Comparison of ENCODE assay signal across 1 cellular context in the genomic region with DNA sequence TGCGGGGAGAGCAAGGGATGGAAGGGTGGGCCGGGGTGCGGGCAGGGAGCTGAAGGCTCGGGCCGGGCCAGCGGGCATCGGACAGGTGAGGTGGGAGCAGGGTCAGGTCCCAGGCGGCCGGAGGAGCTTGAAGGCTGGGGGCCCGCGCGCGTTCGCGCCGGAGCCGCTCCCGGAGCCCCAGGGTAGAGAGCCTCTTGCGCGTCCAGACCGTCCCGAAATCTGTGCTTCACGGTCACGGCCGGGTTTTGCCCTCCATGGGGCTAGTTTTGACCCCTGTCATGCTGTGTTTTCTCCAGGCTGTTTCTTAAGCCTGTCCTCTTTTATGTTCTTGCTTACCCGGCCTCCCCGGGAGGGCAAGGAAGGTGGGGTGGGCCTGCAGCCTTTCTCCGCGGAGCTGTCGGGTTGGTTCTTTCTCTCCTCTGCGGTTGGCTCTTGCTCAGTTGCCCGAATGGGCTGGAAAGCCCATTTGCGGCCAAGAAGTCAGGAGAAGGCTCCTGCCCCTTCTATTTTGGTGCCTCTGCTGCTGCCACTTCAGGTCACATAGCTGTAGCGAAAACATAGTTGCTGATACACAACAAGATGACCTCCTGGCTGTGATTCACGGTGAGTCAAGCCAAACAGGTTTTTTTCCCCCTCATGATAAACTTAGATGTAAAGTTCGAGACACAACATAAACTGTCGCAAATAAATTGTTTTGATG.
A peak's percentile ranks its signal among the peaks of the same experiment; 100 is the strongest.
TF ChIP-seq lines count a peak whose summit lies in the region.

No MANE protein-coding gene starts in this region.

TF ChIP-seq in K562, 482 proteins besides CTCF, POLR2A, EP300 and RAD21 (continued from another document):
- no peak for TF ChIP-seq CREB3 (tag; conservative IDR thresholded peaks at IDR 0.05; ENCODE audit: low read depth)
- TF ChIP-seq NFRKB (IDR thresholded peaks at IDR 0.05; ENCODE audit: low read depth), result no peak
- no peak for TF ChIP-seq ZNF232 (CRISPR knock-in tag; IDR thresholded peaks at IDR 0.05)
- no peak for TF ChIP-seq TSC22D4 (tag; IDR thresholded peaks at IDR 0.05)
- TF ChIP-seq THAP7 (CRISPR knock-in tag; IDR thresholded peaks at IDR 0.05), result no peak
- TF ChIP-seq TCFL5 (CRISPR knock-in tag; conservative IDR thresholded peaks at IDR 0.05), result no peak
- no peak for TF ChIP-seq POLR2AphosphoS5 (IDR thresholded peaks at IDR 0.05; ENCODE audit: control insufficient read depth, insufficient read depth, low read depth, low read length)
- TF ChIP-seq KAT7 (CRISPR knock-in tag; IDR thresholded peaks at IDR 0.05; ENCODE audit: borderline replicate concordance), result peak; percentile 0; the same call in 1 of the 2 replicates
- TF ChIP-seq MIER1 (IDR thresholded peaks at IDR 0.05; ENCODE audit: low read depth), result no peak
- TF ChIP-seq SETDB1 (IDR thresholded peaks at IDR 0.05; ENCODE audit: low read length), result no peak
- TF ChIP-seq MEIS2 (IDR thresholded peaks at IDR 0.05; ENCODE audit: partially characterized antibody), result no peak
- TF ChIP-seq ZNF175 (CRISPR knock-in tag; IDR thresholded peaks at IDR 0.05; ENCODE audit: low read depth), result no peak
- no peak for TF ChIP-seq IRF2 (CRISPR knock-in tag; IDR thresholded peaks at IDR 0.05)
- no peak for TF ChIP-seq POLR3A (IDR thresholded peaks at IDR 0.05; ENCODE audit: borderline replicate concordance, extremely low read depth, insufficient read depth, insufficient read length)
- no peak for TF ChIP-seq ZNF766 (CRISPR knock-in tag; conservative IDR thresholded peaks at IDR 0.05)
- peak; percentile 17 to 60; a peak in 1 of 4 replicates for TF ChIP-seq KDM1A (IDR thresholded peaks at IDR 0.05)
- TF ChIP-seq THRAP3 (IDR thresholded peaks at IDR 0.05; ENCODE audit: borderline replicate concordance), result no peak
- peak; percentile 51 for TF ChIP-seq PRPF4 (IDR thresholded peaks at IDR 0.05; ENCODE audit: insufficient read depth, low read depth, low read length, poor library complexity, severe bottlenecking)
- TF ChIP-seq MNT (conservative IDR thresholded peaks at IDR 0.05), result no peak
- TF ChIP-seq, protein P1, sequence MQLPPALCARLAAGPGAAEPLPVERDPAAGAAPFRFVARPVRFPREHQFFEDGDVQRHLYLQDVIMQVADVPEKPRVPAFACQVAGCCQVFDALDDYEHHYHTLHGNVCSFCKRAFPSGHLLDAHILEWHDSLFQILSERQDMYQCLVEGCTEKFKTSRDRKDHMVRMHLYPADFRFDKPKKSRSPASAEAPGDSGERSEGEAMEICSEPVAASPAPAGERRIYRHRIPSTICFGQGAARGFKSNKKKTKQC (CRISPR knock-in tag; IDR thresholded peaks at IDR 0.05), result peak; percentile 18; the same call in 1 of the 2 replicates
- TF ChIP-seq PHF20 (IDR thresholded peaks at IDR 0.05; ENCODE audit: partially characterized antibody), result no peak
- TF ChIP-seq MECOM (CRISPR knock-in tag; IDR thresholded peaks at IDR 0.05), result no peak
- peak; percentile 50 for TF ChIP-seq CHD1 (IDR thresholded peaks at IDR 0.05; ENCODE audit: low read length)
- no peak for TF ChIP-seq ZKSCAN1 (IDR thresholded peaks at IDR 0.05; ENCODE audit: low read depth, low read length)
- TF ChIP-seq, protein P2, sequence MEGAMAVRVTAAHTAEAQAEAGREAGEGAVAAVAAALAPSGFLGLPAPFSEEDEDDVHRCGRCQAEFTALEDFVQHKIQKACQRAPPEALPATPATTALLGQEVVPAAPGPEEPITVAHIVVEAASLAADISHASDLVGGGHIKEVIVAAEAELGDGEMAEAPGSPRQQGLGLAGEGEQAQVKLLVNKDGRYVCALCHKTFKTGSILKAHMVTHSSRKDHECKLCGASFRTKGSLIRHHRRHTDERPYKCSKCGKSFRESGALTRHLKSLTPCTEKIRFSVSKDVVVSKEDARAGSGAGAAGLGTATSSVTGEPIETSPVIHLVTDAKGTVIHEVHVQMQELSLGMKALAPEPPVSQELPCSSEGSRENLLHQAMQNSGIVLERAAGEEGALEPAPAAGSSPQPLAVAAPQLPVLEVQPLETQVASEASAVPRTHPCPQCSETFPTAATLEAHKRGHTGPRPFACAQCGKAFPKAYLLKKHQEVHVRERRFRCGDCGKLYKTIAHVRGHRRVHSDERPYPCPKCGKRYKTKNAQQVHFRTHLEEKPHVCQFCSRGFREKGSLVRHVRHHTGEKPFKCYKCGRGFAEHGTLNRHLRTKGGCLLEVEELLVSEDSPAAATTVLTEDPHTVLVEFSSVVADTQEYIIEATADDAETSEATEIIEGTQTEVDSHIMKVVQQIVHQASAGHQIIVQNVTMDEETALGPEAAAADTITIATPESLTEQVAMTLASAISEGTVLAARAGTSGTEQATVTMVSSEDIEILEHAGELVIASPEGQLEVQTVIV (CRISPR knock-in tag; IDR thresholded peaks at IDR 0.05; ENCODE audit: borderline replicate concordance), result no peak
- TF ChIP-seq ZNF583 (CRISPR knock-in tag; IDR thresholded peaks at IDR 0.05), result no peak
- TF ChIP-seq GABPB2 (CRISPR knock-in tag; conservative IDR thresholded peaks at IDR 0.05), result no peak
- no peak for TF ChIP-seq SP1 (CRISPR knock-in tag; IDR thresholded peaks at IDR 0.05)
- TF ChIP-seq KLF16 (IDR thresholded peaks at IDR 0.05), result no peak
- TF ChIP-seq ZNF696 (CRISPR knock-in tag; conservative IDR thresholded peaks at IDR 0.05), result no peak
- TF ChIP-seq, protein P3, sequence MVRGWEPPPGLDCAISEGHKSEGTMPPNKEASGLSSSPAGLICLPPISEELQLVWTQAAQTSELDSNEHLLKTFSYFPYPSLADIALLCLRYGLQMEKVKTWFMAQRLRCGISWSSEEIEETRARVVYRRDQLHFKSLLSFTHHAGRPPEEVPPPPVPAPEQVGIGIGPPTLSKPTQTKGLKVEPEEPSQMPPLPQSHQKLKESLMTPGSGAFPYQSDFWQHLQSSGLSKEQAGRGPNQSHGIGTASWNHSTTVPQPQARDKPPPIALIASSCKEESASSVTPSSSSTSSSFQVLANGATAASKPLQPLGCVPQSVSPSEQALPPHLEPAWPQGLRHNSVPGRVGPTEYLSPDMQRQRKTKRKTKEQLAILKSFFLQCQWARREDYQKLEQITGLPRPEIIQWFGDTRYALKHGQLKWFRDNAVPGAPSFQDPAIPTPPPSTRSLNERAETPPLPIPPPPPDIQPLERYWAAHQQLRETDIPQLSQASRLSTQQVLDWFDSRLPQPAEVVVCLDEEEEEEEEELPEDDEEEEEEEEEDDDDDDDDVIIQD (CRISPR knock-in tag; IDR thresholded peaks at IDR 0.05), result no peak
- no peak for TF ChIP-seq NFE2 (IDR thresholded peaks at IDR 0.05; ENCODE audit: low read depth)
- peak; percentile 66 for TF ChIP-seq FOSL1 (tag; conservative IDR thresholded peaks at IDR 0.05)
- TF ChIP-seq ILF3 (IDR thresholded peaks at IDR 0.05; ENCODE audit: borderline replicate concordance), result no peak
